19 cellular contexts compared by ENCODE assay signal in the genomic region with DNA sequence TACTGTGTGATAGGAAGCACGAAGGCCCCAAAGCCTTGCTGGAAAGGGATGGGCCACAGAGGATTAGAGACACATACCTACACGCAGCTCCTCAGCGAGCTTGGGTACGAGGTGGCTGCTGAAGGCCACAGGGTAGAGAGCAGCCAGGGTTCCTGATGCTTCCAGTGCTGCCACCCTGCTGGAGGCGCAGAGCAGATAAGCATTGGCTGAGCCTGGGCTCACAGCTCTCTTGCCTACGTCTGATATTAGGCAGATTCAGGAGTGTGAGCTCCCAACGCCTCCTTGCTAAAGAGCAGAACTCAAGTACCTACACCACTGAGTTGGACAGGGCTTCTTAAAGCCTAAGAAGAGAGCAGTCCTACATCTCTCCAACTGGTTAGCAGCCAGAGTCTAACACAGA. TPM values are rescaled to one million over a fixed set of nuclear protein-coding genes. Genes with fewer than 3 reads are reported as not detected.
DNase-seq lines count a peak whose midpoint lies in the region; ATAC-seq and TF ChIP-seq lines count a peak whose summit lies in the region.
"Had no signal": no experiment of that assay in that cellular context is flagged by ENCODE, and none has a peak within 500 bp of the region (broad histone marks: within the 10 kb centered on the region; RNA-seq: fewer than 3 reads in every experiment).

No MANE protein-coding gene starts in this region.

- H3K9ac ChIP-seq in mammary epithelial cell (ENCODE audit: insufficient read depth, low read length) (no peak overlapping the region), subcutaneous abdominal adipose tissue (ENCODE audit: low read length in 5 of 5) (no peak overlapping the region)

- intact Hi-C loops in breast epithelium (cut with DNase I; ENCODE audit: low total_unique reads): loop anchor here (10.0 kb wide), 1 partner anchor 79 kb away; no protein-coding TSS in a partner anchor
- intact Hi-C loops in mammary epithelial cell (cut with micrococcal nuclease): loop anchor here (5.0 kb wide), 1 partner anchor 221 kb away; the partner anchor contains the start of gene AVPI1
- intact Hi-C loops in naive thymus-derived CD4-positive, alpha-beta T cell (cut with micrococcal nuclease): no loop called here

- BruUV-seq in mammary epithelial cell (replicated peaks; lab: Mats Ljungman, UMichigan): no TSS peak

- H3K27ac ChIP-seq in breast epithelium (peak overlapping the region; percentile 55 to 62), mammary epithelial cell (ENCODE audit: insufficient read depth, low read depth, low read length) (no peak overlapping the region), cingulate gyrus (ENCODE audit: low read depth, low read length) (peak overlapping the region; percentile 3), subcutaneous abdominal adipose tissue (ENCODE audit: low read depth, low read length) (peak overlapping the region; percentile 27)
- H3K27ac ChIP-seq in naive thymus-derived CD4-positive, alpha-beta T cell (ENCODE audit: low read depth, low read length): peak overlapping the region; percentile 1

- dilution Hi-C loops in mammary epithelial cell (cut with HindIII; ENCODE audit: low sequenced_read_pairs): no loop called here

- H3K4me2 ChIP-seq in mammary epithelial cell (ENCODE audit: insufficient read depth, low read depth, low read length): no peak overlapping the region
- H3K4me2 ChIP-seq: BLaER1 treated with 17β-estradiol and CSF1 and Interleukin-3, amounts not matched to agents 10 nM and 100 nM had no signal

- WGBS in mammary epithelial cell (ENCODE audit: low coverage, missing lambda C conversion rate): 99% methylated on average over 6 of the region's 7 CpGs

- POLR2A ChIA-PET in naive thymus-derived CD4-positive, alpha-beta T cell (lab: Charles Lee): interaction anchor here (0.6 to 1.1 kb wide), 2 partner anchors 12 to 52 kb away, joined by 3 read pairs; no protein-coding TSS in a partner anchor

- peaks cover 0 to 3% (median 0%) of the 10 kb centered on the region in 7 donors for H3K4me1 Mint-ChIP-seq in naive thymus-derived CD4-positive, alpha-beta T cell
- H3K4me1 Mint-ChIP-seq in activated naive CD8-positive, alpha-beta T cell treated with anti-CD3 and anti-CD28 coated beads, Interleukin-2, amount 50 U/mL, for 24 hours: no peaks in the 10 kb centered on the region
- H3K4me1 Mint-ChIP-seq: CD8-positive, alpha-beta memory T cell had no signal

- CTCF ChIA-PET in mammary epithelial cell (lab: Charles Lee; ENCODE audit: low non-redundant PET): interaction anchor here (0.6 to 0.9 kb wide), 2 partner anchors 88 to 260 kb away, joined by 3 read pairs; no protein-coding TSS in a partner anchor
- CTCF ChIA-PET in naive thymus-derived CD4-positive, alpha-beta T cell (lab: Charles Lee): interaction anchor here (0.6 to 7.3 kb wide), 4 partner anchors 29 to 88 kb away, joined by 3 to 64 read pairs (median 4); no protein-coding TSS in a partner anchor

- H3K27me3 Mint-ChIP-seq in naive thymus-derived CD4-positive, alpha-beta T cell: no peaks in the 10 kb centered on the region
- H3K27me3 Mint-ChIP-seq in activated naive CD8-positive, alpha-beta T cell treated with anti-CD3 and anti-CD28 coated beads, Interleukin-2, amount 50 U/mL, for 24 hours: no peaks in the 10 kb centered on the region
- H3K27me3 Mint-ChIP-seq: CD8-positive, alpha-beta memory T cell had no signal

- TF ChIP-seq CTCF in breast epithelium (IDR thresholded peaks at IDR 0.05) (no peak), mammary epithelial cell (conservative IDR thresholded peaks at IDR 0.05 in 1 of 2, IDR thresholded peaks at IDR 0.05 in 1 of 2; ENCODE audit: extremely low read depth in 1 of 2, insufficient read depth in 1 of 2, low read depth in 1 of 2, low read length in 2 of 2) (no peak)

- DNase-seq in breast epithelium (ENCODE audit: low spot score in 2 of 2): no peak
- no peak for DNase-seq in mammary epithelial cell
- DNase-seq in naive thymus-derived CD4-positive, alpha-beta T cell: no peak
- DNase-seq in NCI-H345 treated with DMSO at 0.1 percent for 48 hours (lab: John Stamatoyannopoulos, UW; ENCODE audit: unreplicated experiment): no peak
- DNase-seq in foreskin melanocyte: no peak
- DNase-seq in activated naive CD8-positive, alpha-beta T cell treated with anti-CD3 and anti-CD28 coated beads, Interleukin-2, amount 50 U/mL, for 24 hours: no peak
- DNase-seq: CD8-positive, alpha-beta memory T cell; DND-41; Kasumi-1; MM.1S; NCI-H1105; NCI-H1694 treated with DMSO at 0.1 percent for 48 hours; NCI-H2107; NCI-H526 treated with DMSO at 0.1 percent for 48 hours; SIG-M5 had no signal

- H3K9me3 ChIP-seq in breast epithelium (no peaks in the 10 kb centered on the region), mammary epithelial cell (replicated peaks; ENCODE audit: insufficient read depth, low read length) (no peaks in the 10 kb centered on the region), subcutaneous abdominal adipose tissue (ENCODE audit: control insufficient read depth in 5 of 5, low read length in 5 of 5) (no peaks in the 10 kb centered on the region)
- no peaks in the 10 kb centered on the region for H3K9me3 ChIP-seq in naive thymus-derived CD4-positive, alpha-beta T cell (ENCODE audit: control insufficient read depth in 2 of 3, low read length in 3 of 3)
- H3K9me3 ChIP-seq: BLaER1 treated with 17β-estradiol and CSF1 and Interleukin-3, amounts not matched to agents 10 nM and 100 nM had no signal

- H3K9me3 Mint-ChIP-seq in naive thymus-derived CD4-positive, alpha-beta T cell: no peaks in the 10 kb centered on the region
- H3K9me3 Mint-ChIP-seq in activated naive CD8-positive, alpha-beta T cell treated with anti-CD3 and anti-CD28 coated beads, Interleukin-2, amount 50 U/mL, for 24 hours: no peaks in the 10 kb centered on the region
- H3K9me3 Mint-ChIP-seq: CD8-positive, alpha-beta memory T cell had no signal

- peaks cover 5 to 24% (median 15%) of the 10 kb centered on the region in 5 donors for H3K36me3 Mint-ChIP-seq in naive thymus-derived CD4-positive, alpha-beta T cell
- H3K36me3 Mint-ChIP-seq in activated naive CD8-positive, alpha-beta T cell treated with anti-CD3 and anti-CD28 coated beads, Interleukin-2, amount 50 U/mL, for 24 hours (ENCODE audit: low read depth): peaks cover 38% of the 10 kb centered on the region

- H3K4me1 ChIP-seq in breast epithelium (no peaks in the 10 kb centered on the region), mammary epithelial cell (ENCODE audit: insufficient read depth, low read length) (peaks cover 26% of the 10 kb centered on the region), subcutaneous abdominal adipose tissue (ENCODE audit: control insufficient read depth in 5 of 5, insufficient read depth in 5 of 5, low read length in 5 of 5) (peaks cover 4 to 27% (median 19%) of the 10 kb centered on the region in 5 donors)
- H3K4me1 ChIP-seq in naive thymus-derived CD4-positive, alpha-beta T cell (ENCODE audit: control insufficient read depth in 2 of 2, insufficient read depth in 2 of 2, low read length in 2 of 2): no peaks in the 10 kb centered on the region

- H3K27me3 ChIP-seq in breast epithelium (no peaks in the 10 kb centered on the region), mammary epithelial cell (ENCODE audit: insufficient read depth, low read length) (no peaks in the 10 kb centered on the region), subcutaneous abdominal adipose tissue (ENCODE audit: control insufficient read depth in 5 of 5, insufficient read depth in 4 of 5, low read length in 5 of 5) (no peaks in the 10 kb centered on the region)
- no peaks in the 10 kb centered on the region for H3K27me3 ChIP-seq in naive thymus-derived CD4-positive, alpha-beta T cell (ENCODE audit: control insufficient read depth in 2 of 2, insufficient read depth in 2 of 2, low read length in 2 of 2)
- H3K27me3 ChIP-seq: BLaER1 treated with 17β-estradiol and CSF1 and Interleukin-3, amounts not matched to agents 10 nM and 100 nM had no signal

- TF ChIP-seq POLR2A in breast epithelium (IDR thresholded peaks at IDR 0.05): no peak

- peaks cover 5% of the 10 kb centered on the region for H3K79me2 ChIP-seq in mammary epithelial cell (ENCODE audit: insufficient read depth, low read length)

- no peak overlapping the region for H3K4me3 ChIP-seq in breast epithelium
- H3K4me3 ChIP-seq in mammary epithelial cell (replicated peaks in 1 of 3; ENCODE audit: insufficient read depth in 1 of 3, low read depth in 2 of 3, low read length in 3 of 3): no peak overlapping the region
- H3K4me3 ChIP-seq in naive thymus-derived CD4-positive, alpha-beta T cell (ENCODE audit: low read length): no peak overlapping the region
- H3K4me3 ChIP-seq in subcutaneous abdominal adipose tissue (ENCODE audit: low read depth in 1 of 5, low read length in 5 of 5): peak overlapping the region in 1 of 5 donors; percentile 19
- H3K4me3 ChIP-seq: BLaER1 treated with 17β-estradiol and CSF1 and Interleukin-3, amounts not matched to agents 10 nM and 100 nM; GM12878 had no signal

- peak overlapping the region in 3 of 9 donors; percentile 13 to 77 (median 17) for H3K27ac Mint-ChIP-seq in naive thymus-derived CD4-positive, alpha-beta T cell
- no peak overlapping the region for H3K27ac Mint-ChIP-seq in activated naive CD8-positive, alpha-beta T cell treated with anti-CD3 and anti-CD28 coated beads, Interleukin-2, amount 50 U/mL, for 24 hours

- no peak overlapping the region for H2AFZ ChIP-seq in mammary epithelial cell (ENCODE audit: low read depth, low read length)

- in situ Hi-C loops in mammary epithelial cell (cut with MboI; ENCODE audit: low sequenced_read_pairs in 2 of 2): loop anchor here in 1 of 2 donors (10.0 kb wide), 1 partner anchor 89 kb away; no protein-coding TSS in a partner anchor

- peaks cover 7% of the 10 kb centered on the region for H3K36me3 ChIP-seq in breast epithelium
- peaks cover 46% of the 10 kb centered on the region for H3K36me3 ChIP-seq in mammary epithelial cell (ENCODE audit: insufficient read depth, low read length)
- H3K36me3 ChIP-seq in naive thymus-derived CD4-positive, alpha-beta T cell (ENCODE audit: control insufficient read depth in 2 of 3, insufficient read depth in 3 of 3, low read length in 3 of 3): peaks cover 20 to 98% (median 44%) of the 10 kb centered on the region in 3 experiments
- H3K36me3 ChIP-seq in subcutaneous abdominal adipose tissue (ENCODE audit: control insufficient read depth in 5 of 5, insufficient read depth in 5 of 5, low read length in 5 of 5): peaks cover 20 to 95% (median 88%) of the 10 kb centered on the region in 5 donors

- no peak for ATAC-seq in naive thymus-derived CD4-positive, alpha-beta T cell
- no peak for ATAC-seq in activated naive CD8-positive, alpha-beta T cell treated with anti-CD3 and anti-CD28 coated beads, Interleukin-2, amount 50 U/mL, for 24 hours
- ATAC-seq: GM12878 had no signal

- no peaks in the 10 kb centered on the region for H4K20me1 ChIP-seq in mammary epithelial cell (ENCODE audit: insufficient read depth, low read length)

- no peak overlapping the region for H3K4me3 Mint-ChIP-seq in naive thymus-derived CD4-positive, alpha-beta T cell
- H3K4me3 Mint-ChIP-seq in activated naive CD8-positive, alpha-beta T cell treated with anti-CD3 and anti-CD28 coated beads, Interleukin-2, amount 50 U/mL, for 24 hours: no peak overlapping the region
- H3K4me3 Mint-ChIP-seq: CD8-positive, alpha-beta memory T cell had no signal

RNA-seq across cellular contexts. Expression of gene ZDHHC16, which starts 20.0 kb away (rescaled TPM):
- total RNA-seq in breast epithelium (10 to 100 TPM; 21.6 to 53.1 (median 44.6) TPM), mammary epithelial cell (10 to 100 TPM; 46.3 to 61.3 TPM)
- polyA plus RNA-seq in mammary epithelial cell: 85.7 TPM
- polyA minus RNA-seq in mammary epithelial cell: 161 TPM
- total RNA-seq in naive thymus-derived CD4-positive, alpha-beta T cell: 10 to 100 TPM; 13.2 to 38.8 (median 26.8) TPM
- 10 to 100 TPM; 24.4 to 37.3 TPM for polyA plus RNA-seq in naive thymus-derived CD4-positive, alpha-beta T cell

RNA-seq across cellular contexts. Expression of gene EXOSC1, which starts 20.2 kb away (rescaled TPM):
- total RNA-seq in breast epithelium (10 to 100 TPM; 27.7 to 37.9 (median 36.7) TPM), mammary epithelial cell (10 to 100 TPM; 35.8 to 37.0 TPM)
- polyA plus RNA-seq in mammary epithelial cell: 43.2 TPM
- polyA minus RNA-seq in mammary epithelial cell: 28.6 TPM
- 10 to 100 TPM; 32.6 to 65.4 (median 53.2) TPM for total RNA-seq in naive thymus-derived CD4-positive, alpha-beta T cell
- 10 to 100 TPM; 69.7 to 80.3 TPM for polyA plus RNA-seq in naive thymus-derived CD4-positive, alpha-beta T cell

RNA-seq across cellular contexts. Expression of gene MMS19, which starts 32.2 kb away (rescaled TPM):
- 100 to 1,000 TPM in 1 of 3 donors, 10 to 100 TPM in 2; 73.0 to 109 (median 78.7) TPM for total RNA-seq in breast epithelium
- total RNA-seq in mammary epithelial cell: 10 to 100 TPM; 69.7 to 74.2 TPM
- 86.2 TPM for polyA plus RNA-seq in mammary epithelial cell
- 104 TPM for polyA minus RNA-seq in mammary epithelial cell
- total RNA-seq in naive thymus-derived CD4-positive, alpha-beta T cell: 100 to 1,000 TPM in 2 of 5 experiments, 10 to 100 TPM in 3; 68.7 to 113 (median 87.9) TPM
- 10 to 100 TPM; 37.4 to 59.0 TPM for polyA plus RNA-seq in naive thymus-derived CD4-positive, alpha-beta T cell

RNA-seq across cellular contexts. Expression of gene UBTD1, which starts 32.7 kb away (rescaled TPM):
- total RNA-seq in breast epithelium (10 to 100 TPM in 2 of 3 donors, 1 to 10 TPM in 1; 9.9 to 14.7 (median 12.4) TPM), mammary epithelial cell (10 to 100 TPM; 21.4 to 30.0 TPM)
- polyA plus RNA-seq in mammary epithelial cell: 27.4 TPM
- polyA minus RNA-seq in mammary epithelial cell: 12.2 TPM
- total RNA-seq in naive thymus-derived CD4-positive, alpha-beta T cell: 1 to 10 TPM in 4 of 5 experiments, under 1 TPM in 1; 0.94 to 4.2 (median 2.1) TPM
- polyA plus RNA-seq in naive thymus-derived CD4-positive, alpha-beta T cell: 1 to 10 TPM; 1.2 to 2.9 TPM

RNA-seq across cellular contexts. Expression of gene PGAM1, which starts 40.0 kb away (rescaled TPM):
- total RNA-seq in breast epithelium (100 to 1,000 TPM; 162 to 182 (median 171) TPM), mammary epithelial cell (100 to 1,000 TPM; 380 to 517 TPM)
- polyA plus RNA-seq in mammary epithelial cell: 977 TPM
- 666 TPM for polyA minus RNA-seq in mammary epithelial cell
- total RNA-seq in naive thymus-derived CD4-positive, alpha-beta T cell: 100 to 1,000 TPM in 2 of 5 experiments, 10 to 100 TPM in 3; 58.5 to 536 (median 69.8) TPM
- 100 to 1,000 TPM; 172 to 204 TPM for polyA plus RNA-seq in naive thymus-derived CD4-positive, alpha-beta T cell

Comparison
In these comparisons a context has a peak if more than half of its experiments do, and no peak if none do; other contexts are left out.
1. intact Hi-C loops: an anchor here in breast epithelium (10.0 kb wide) and mammary epithelial cell (5.0 kb wide); none called in naive thymus-derived CD4-positive, alpha-beta T cell.